Comparison of ENCODE assay signal across 27 cellular contexts in the genomic region with DNA sequence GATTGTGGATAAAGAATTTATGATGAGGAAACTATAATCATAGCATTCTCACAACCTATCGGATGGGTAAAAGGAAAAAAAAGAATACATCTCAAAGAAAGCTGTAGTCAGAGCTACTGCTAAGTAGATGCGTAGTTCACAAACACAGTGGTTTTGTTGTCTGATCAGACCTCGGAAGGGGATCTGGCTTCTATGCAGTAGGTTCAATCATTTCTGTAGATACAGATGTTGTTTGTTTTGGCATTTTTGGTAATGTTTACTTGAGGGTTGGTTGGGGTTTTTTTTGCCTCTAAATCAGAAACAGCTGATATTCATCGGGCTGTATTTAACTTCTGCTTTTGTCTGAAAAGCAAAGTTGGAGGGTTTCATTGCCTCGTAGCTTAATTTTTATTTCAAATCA.
"Had no signal": no experiment of that assay in that cellular context is flagged by ENCODE, and none has a peak within 500 bp of the region (broad histone marks: within the 10 kb centered on the region; RNA-seq: fewer than 3 reads in every experiment).

No MANE protein-coding gene starts in this region.

- H3K4me1 Mint-ChIP-seq: activated naive CD4-positive, alpha-beta T cell treated with anti-CD3 and anti-CD28 coated beads, Interleukin-2, amount 10 ng/mL, durations not matched to agents 7 days and 5 days; activated naive CD8-positive, alpha-beta T cell treated with anti-CD3 and anti-CD28 coated beads for 36 hours had no signal

- H3K36me3 Mint-ChIP-seq: activated naive CD4-positive, alpha-beta T cell treated with anti-CD3 and anti-CD28 coated beads, Interleukin-2, amount 10 ng/mL, durations not matched to agents 7 days and 5 days had no signal

- H3K27ac ChIP-seq: adrenal gland, Peyer's patch, RWPE1, SJCRH30, VCaP had no signal

- H3K27me3 Mint-ChIP-seq: activated CD8-positive, alpha-beta T cell treated with anti-CD3 and anti-CD28 coated beads for 36 hours; activated naive CD8-positive, alpha-beta T cell treated with anti-CD3 and anti-CD28 coated beads for 36 hours had no signal

- H3K4me3 ChIP-seq: adrenal gland, MG63, Peyer's patch, SJCRH30 had no signal

- H3K27me3 ChIP-seq: adrenal gland, MG63, Peyer's patch had no signal

- ATAC-seq: activated CD8-positive, alpha-beta T cell treated with anti-CD3 and anti-CD28 coated beads for 36 hours; activated T-cell treated with anti-CD3 and anti-CD28 coated beads, Interleukin-2, amount 50 U/mL, for 72 hours had no signal

- H3K4me3 Mint-ChIP-seq: activated CD8-positive, alpha-beta T cell treated with anti-CD3 and anti-CD28 coated beads for 36 hours; activated naive CD4-positive, alpha-beta T cell treated with anti-CD3 and anti-CD28 coated beads, Interleukin-2, amount 10 ng/mL, durations not matched to agents 7 days and 5 days; activated naive CD8-positive, alpha-beta T cell treated with anti-CD3 and anti-CD28 coated beads for 36 hours; activated T-cell treated with anti-CD3 and anti-CD28 coated beads, Interleukin-2, amount 50 U/mL, for 72 hours had no signal

- DNase-seq: activated CD4-positive, CD25-positive, alpha-beta regulatory T cell; activated CD8-positive, alpha-beta memory T cell treated with anti-CD3 and anti-CD28 coated beads, Interleukin-2, amount 50 U/mL, for 4 hours; activated CD8-positive, alpha-beta T cell treated with anti-CD3 and anti-CD28 coated beads for 36 hours; activated gamma-delta T cell treated with Interleukin-2 at 50 U/mL for 16 hours; activated naive CD4-positive, alpha-beta T cell treated with anti-CD3 and anti-CD28 coated beads, Interleukin-2, amount 10 ng/mL, durations not matched to agents 7 days and 5 days; activated naive CD8-positive, alpha-beta T cell treated with anti-CD3 and anti-CD28 coated beads for 36 hours; activated T-cell treated with anti-CD3 and anti-CD28 coated beads, Interleukin-2, amount 50 U/mL, for 72 hours; adrenal gland; anterior cingulate cortex; caudate nucleus; MG63; MV-4-11; NCI-H1092 treated with DMSO at 0.1 percent for 48 hours; NCI-H1436 treated with DMSO at 0.1 percent for 48 hours; NCI-H187 treated with DMSO at 0.1 percent for 48 hours; NCI-H2081 treated with DMSO at 0.1 percent for 48 hours; NCI-H526; NCI-H82; OCI-M1; Peyer's patch; Right ventricle myocardium superior; SJCRH30; SK-N-SH; T-helper 1 cell had no signal

- H3K9me3 ChIP-seq: adrenal gland, MG63, SJCRH30, SK-N-SH had no signal

- H3K9me3 Mint-ChIP-seq: activated naive CD4-positive, alpha-beta T cell treated with anti-CD3 and anti-CD28 coated beads, Interleukin-2, amount 10 ng/mL, durations not matched to agents 7 days and 5 days; activated T-cell treated with anti-CD3 and anti-CD28 coated beads, Interleukin-2, amount 50 U/mL, for 72 hours had no signal

- H3K27ac Mint-ChIP-seq: activated CD8-positive, alpha-beta T cell treated with anti-CD3 and anti-CD28 coated beads for 36 hours; activated naive CD4-positive, alpha-beta T cell treated with anti-CD3 and anti-CD28 coated beads, Interleukin-2, amount 10 ng/mL, durations not matched to agents 7 days and 5 days; activated naive CD8-positive, alpha-beta T cell treated with anti-CD3 and anti-CD28 coated beads for 36 hours; activated T-cell treated with anti-CD3 and anti-CD28 coated beads, Interleukin-2, amount 50 U/mL, for 72 hours; activated T-helper 2 cell treated with anti-CD3 and anti-CD28 coated beads, Interferon-gamma antibody, Interleukin-2, Interleukin-4, amounts not matched to agents 10 μg/mL and 5 μg/mL and 100 μg/mL, durations not matched to agents 14 hours and 24 hours and 36 hours had no signal

- H3K4me1 ChIP-seq: Peyer's patch, SJCRH30 had no signal

- H3K4me2 ChIP-seq: SK-N-SH had no signal
